ENCODE assay signal across 1 cellular context in the genomic region with DNA sequence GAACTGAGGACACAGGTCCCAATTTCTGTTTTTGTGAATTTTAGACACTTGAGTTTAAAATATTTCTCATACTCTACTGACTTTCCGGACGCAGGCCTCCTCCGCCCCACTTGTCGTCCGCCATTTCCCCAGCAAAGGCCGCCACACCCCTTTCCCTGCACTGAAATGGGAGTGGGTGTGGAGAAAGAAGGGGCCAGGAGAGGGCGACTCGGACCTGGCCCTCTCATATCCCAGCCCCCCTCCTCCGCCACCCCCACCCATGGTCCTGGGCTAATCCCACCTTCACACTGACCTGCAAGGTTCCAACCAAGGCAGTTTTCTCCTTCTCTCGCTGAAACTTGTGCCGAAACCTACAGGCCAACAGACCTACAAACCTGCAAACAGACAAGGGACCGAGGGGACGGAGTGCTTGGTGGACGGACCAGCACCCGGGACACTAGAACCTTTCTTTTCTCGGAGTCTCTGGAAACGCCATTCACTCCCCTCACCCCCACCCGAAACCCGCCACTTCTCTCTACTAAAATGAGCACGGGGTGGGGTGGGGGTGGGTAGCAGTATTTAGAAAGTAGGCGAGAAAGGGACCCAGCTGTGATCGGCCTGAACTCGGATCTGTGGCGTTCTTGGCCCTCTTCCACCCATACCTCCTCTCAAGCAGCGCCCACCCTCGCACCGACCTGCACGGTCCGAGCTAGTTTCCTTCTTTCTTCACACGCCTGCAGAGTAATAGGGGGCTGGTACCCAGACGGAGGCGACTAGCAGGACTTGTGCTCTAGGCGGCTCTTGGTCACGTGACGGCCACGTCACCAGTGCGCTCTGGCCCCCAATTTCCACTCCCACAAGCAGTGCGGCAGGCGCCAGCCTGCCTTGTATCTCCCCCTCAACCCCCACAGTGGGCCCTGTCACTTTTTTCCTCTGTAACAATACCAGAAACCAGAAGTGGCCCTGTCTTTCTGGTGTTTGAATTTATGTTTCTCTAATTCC.
TF ChIP-seq lines count a peak whose summit lies in the region.

Gene ARMCX6 (minus strand): TSS at position 790 of the 981 bp plus-strand sequence. CDS start 1,380 bp downstream, outside the sequence.

TF ChIP-seq in IMR-90, 13 proteins besides CTCF, POLR2A, EP300 and RAD21:
- TF ChIP-seq NFE2L2 (IDR thresholded peaks at IDR 0.05; ENCODE audit: low read depth, low read length) (no peak), BHLHE40 (IDR thresholded peaks at IDR 0.05; ENCODE audit: low read depth, low read length) (peak; percentile 52; the same call in 1 of the 2 replicates)
- TF ChIP-seq, protein P1, sequence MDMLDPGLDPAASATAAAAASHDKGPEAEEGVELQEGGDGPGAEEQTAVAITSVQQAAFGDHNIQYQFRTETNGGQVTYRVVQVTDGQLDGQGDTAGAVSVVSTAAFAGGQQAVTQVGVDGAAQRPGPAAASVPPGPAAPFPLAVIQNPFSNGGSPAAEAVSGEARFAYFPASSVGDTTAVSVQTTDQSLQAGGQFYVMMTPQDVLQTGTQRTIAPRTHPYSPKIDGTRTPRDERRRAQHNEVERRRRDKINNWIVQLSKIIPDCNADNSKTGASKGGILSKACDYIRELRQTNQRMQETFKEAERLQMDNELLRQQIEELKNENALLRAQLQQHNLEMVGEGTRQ (IDR thresholded peaks at IDR 0.05; ENCODE audit: low read depth, low read length), result peak; percentile 94
